7 cellular contexts compared by ENCODE assay signal in the genomic region with DNA sequence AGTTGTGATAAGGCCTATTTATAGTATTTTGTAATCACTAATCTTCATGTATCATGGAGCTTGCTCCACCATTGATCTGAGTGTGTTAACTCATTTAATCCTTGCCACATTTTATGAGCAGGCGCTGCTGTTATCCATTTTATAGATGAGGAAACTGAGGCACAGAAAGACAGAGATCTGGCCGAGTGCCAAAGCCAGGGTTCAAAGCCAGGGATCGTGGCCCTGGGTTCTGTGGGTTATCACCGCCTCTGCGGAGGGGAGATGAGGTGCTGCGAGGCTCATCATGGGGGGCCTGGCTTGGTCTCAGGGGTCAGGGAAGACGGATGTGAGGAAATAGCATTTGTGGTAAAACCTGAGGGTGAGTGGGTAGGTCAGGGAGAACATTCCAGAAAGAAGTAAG.
A peak's percentile ranks its signal among the peaks of the same experiment; 100 is the strongest.
DNase-seq lines count a peak whose midpoint lies in the region; ATAC-seq, FAIRE-seq and TF ChIP-seq lines count a peak whose summit lies in the region.
"Not testable (repeated sequence)": the region's sequence is repeated elsewhere in the genome, so short reads cannot be mapped to it uniquely, and the experiment has no call there.

No MANE protein-coding gene starts in this region.

- H3K27me3 ChIP-seq in CD4-positive, CD25-positive, alpha-beta regulatory T cell (ENCODE audit: control insufficient read depth, insufficient read depth, low read length); H9 (ENCODE audit: insufficient read depth, low read length); K562 (ENCODE audit: control insufficient read depth in 2 of 2, insufficient read depth in 2 of 2, low read length in 2 of 2); HepG2 (ENCODE audit: control insufficient read depth in 1 of 2, insufficient read depth in 2 of 2, low read length in 2 of 2): not testable (repeated sequence)

- H2BK15ac ChIP-seq in H9 (ENCODE audit: low read depth, low read length): not testable (repeated sequence)

- H3K9me3 Mint-ChIP-seq in CD4-positive, CD25-positive, alpha-beta regulatory T cell; H9; WTC11; activated CD4-positive, alpha-beta T cell treated with anti-CD3 and anti-CD28 coated beads, Interleukin-2, amount 10 ng/mL, durations not matched to agents 7 days and 5 days; nephron progenitor cell: not testable (repeated sequence)

- H2BK20ac ChIP-seq in H9 (ENCODE audit: low read depth, low read length, poor library complexity, severe bottlenecking): not testable (repeated sequence)

- TF ChIP-seq RAD21 in K562 (CRISPR knock-in tag; conservative IDR thresholded peaks at IDR 0.05 in 1 of 2, IDR thresholded peaks at IDR 0.05 in 1 of 2); HepG2 (CRISPR knock-in tag; IDR thresholded peaks at IDR 0.05): not testable (repeated sequence)

- WGBS in H9 (ENCODE audit: extremely low coverage, insufficient read length, low lambda C conversion rate): no CpG with 5 or more reads among the region's 7 CpGs
- WGBS in K562 (ENCODE audit: insufficient coverage, low coverage, missing lambda C conversion rate): 84% methylated on average over 5 of the region's 7 CpGs
- WGBS in HepG2 (ENCODE audit: low lambda C conversion rate): 85% methylated on average over 7 of the region's 7 CpGs

- H3K9me1 ChIP-seq in K562 (ENCODE audit: control insufficient read depth, insufficient read depth, low read length): not testable (repeated sequence)

- H3T11ph ChIP-seq in H9 (ENCODE audit: low read length): not testable (repeated sequence)

- H3K4me3 ChIP-seq in CD4-positive, CD25-positive, alpha-beta regulatory T cell (ENCODE audit: low read depth, low read length); K562; HepG2 (replicated peaks in 1 of 3; ENCODE audit: insufficient read depth in 1 of 3, low read depth in 2 of 3, low read length in 3 of 3): not testable (repeated sequence)

- in situ Hi-C loops in K562 (cut with MboI); HepG2 (cut with HindIII; ENCODE audit: extremely low pct_ligation_motif_present, low pct_unique_long_range_greater_than_20kb): not testable (repeated sequence)

- not testable (repeated sequence) for H3K18ac ChIP-seq in H9 (ENCODE audit: insufficient read length, low read depth, low read length)

- H2BK12ac ChIP-seq in H9 (ENCODE audit: insufficient read length, low read depth, low read length): not testable (repeated sequence)

- not testable (repeated sequence) for H3K36me3 Mint-ChIP-seq in CD4-positive, CD25-positive, alpha-beta regulatory T cell; WTC11; nephron progenitor cell (ENCODE audit: low read depth)
- H3K36me3 Mint-ChIP-seq in H9 (ENCODE audit: insufficient read depth in 1 of 3, low read depth in 3 of 3): peaks cover 0 to 19% (median 11%) of the 10 kb centered on the region in 3 experiments; a peak in 4 of 7 replicates
- peaks cover 12% of the 10 kb centered on the region for H3K36me3 Mint-ChIP-seq in activated CD4-positive, alpha-beta T cell treated with anti-CD3 and anti-CD28 coated beads, Interleukin-2, amount 10 ng/mL, durations not matched to agents 7 days and 5 days (ENCODE audit: low read depth)

- H3K79me1 ChIP-seq in H9 (ENCODE audit: insufficient read depth, low read depth, low read length, poor library complexity, severe bottlenecking): not testable (repeated sequence)

- not testable (repeated sequence) for H3K56ac ChIP-seq in H9 (ENCODE audit: insufficient read length, low read depth, low read length)

- H2AK5ac ChIP-seq in H9 (ENCODE audit: insufficient read length, low read length): not testable (repeated sequence)

- not testable (repeated sequence) for DNase-seq in CD4-positive, CD25-positive, alpha-beta regulatory T cell; H9; WTC11 (ENCODE audit: low spot score); activated CD4-positive, alpha-beta T cell treated with anti-CD3 and anti-CD28 coated beads, Interleukin-2, amount 10 ng/mL, durations not matched to agents 7 days and 5 days; K562 (ENCODE audit: extremely low read depth in 1 of 4, low spot score in 3 of 4); HepG2 (ENCODE audit: low spot score); nephron progenitor cell

- H4K5ac ChIP-seq in H9 (ENCODE audit: insufficient read length, low read depth, low read length): not testable (repeated sequence)

- not testable (repeated sequence) for BruUV-seq in K562 (replicated peaks; lab: Mats Ljungman, UMichigan); HepG2 (replicated peaks; lab: Mats Ljungman, UMichigan)

- not testable (repeated sequence) for H3K4me1 ChIP-seq in CD4-positive, CD25-positive, alpha-beta regulatory T cell (ENCODE audit: control insufficient read depth, insufficient read depth, low read length, poor library complexity, severe bottlenecking); H9 (ENCODE audit: insufficient read depth, low read length); K562 (replicated peaks in 1 of 2; ENCODE audit: control insufficient read depth in 2 of 2, insufficient read depth in 2 of 2, low read length in 2 of 2)
- H3K4me1 ChIP-seq in HepG2 (ENCODE audit: insufficient read depth, low read length): peaks cover 27% of the 10 kb centered on the region

- not testable (repeated sequence) for H3K27ac ChIP-seq in CD4-positive, CD25-positive, alpha-beta regulatory T cell (ENCODE audit: insufficient read depth, low read length, poor library complexity, severe bottlenecking); H9 (ENCODE audit: insufficient read length, low read depth, low read length); K562 (ENCODE audit: extremely low read depth, low read depth, low read length); HepG2 (ENCODE audit: extremely low read length, insufficient read depth, low read length)

- not testable (repeated sequence) for H3K4me1 Mint-ChIP-seq in CD4-positive, CD25-positive, alpha-beta regulatory T cell; H9; WTC11
- peaks cover 19% of the 10 kb centered on the region for H3K4me1 Mint-ChIP-seq in activated CD4-positive, alpha-beta T cell treated with anti-CD3 and anti-CD28 coated beads, Interleukin-2, amount 10 ng/mL, durations not matched to agents 7 days and 5 days
- H3K4me1 Mint-ChIP-seq in nephron progenitor cell: peaks cover 11% of the 10 kb centered on the region

- not testable (repeated sequence) for H2AFZ ChIP-seq in H9 (ENCODE audit: low read length); K562 (ENCODE audit: low read depth, low read length); HepG2 (ENCODE audit: low read length)

- H3K23me2 ChIP-seq in H9 (ENCODE audit: insufficient read length, low read depth, low read length, poor library complexity, severe bottlenecking): not testable (repeated sequence)

- not testable (repeated sequence) for ATAC-seq in CD4-positive, CD25-positive, alpha-beta regulatory T cell (ENCODE audit: low read depth in 2 of 2); WTC11; K562; HepG2

- not testable (repeated sequence) for H2BK120ac ChIP-seq in H9 (ENCODE audit: low read depth, low read length, poor library complexity, severe bottlenecking)

- H3K9me3 ChIP-seq in CD4-positive, CD25-positive, alpha-beta regulatory T cell (ENCODE audit: control insufficient read depth in 2 of 2, low read length in 2 of 2); H9 (ENCODE audit: control insufficient read depth, low read depth, low read length); K562 (replicated peaks; ENCODE audit: control insufficient read depth, insufficient read depth, low read depth, low read length); HepG2 (ENCODE audit: low read length): not testable (repeated sequence)

- not testable (repeated sequence) for H3K27me3 Mint-ChIP-seq in CD4-positive, CD25-positive, alpha-beta regulatory T cell; H9 (ENCODE audit: low read depth); WTC11 (ENCODE audit: low read depth); activated CD4-positive, alpha-beta T cell treated with anti-CD3 and anti-CD28 coated beads, Interleukin-2, amount 10 ng/mL, durations not matched to agents 7 days and 5 days; nephron progenitor cell (ENCODE audit: low read depth, poor library complexity)

- H3K79me2 ChIP-seq in H9 (ENCODE audit: insufficient read depth, low read length); K562 (ENCODE audit: control insufficient read depth, insufficient read depth, low read length); HepG2 (ENCODE audit: insufficient read depth, low read length): not testable (repeated sequence)

- not testable (repeated sequence) for H3K23ac ChIP-seq in H9 (ENCODE audit: insufficient read length, low read depth, low read length)

- POLR2A ChIA-PET in WTC11 (lab: Charles Lee); activated CD4-positive, alpha-beta T cell treated with anti-CD3 and anti-CD28 coated beads, Interleukin-2, amount 10 ng/mL, durations not matched to agents 7 days and 5 days (lab: Charles Lee); K562 (lab: Yijun Ruan, JAX); HepG2 (lab: Yijun Ruan, JAX): not testable (repeated sequence)

- H3K4ac ChIP-seq in H9 (ENCODE audit: low read depth, low read length): not testable (repeated sequence)

- not testable (repeated sequence) for H3K9ac ChIP-seq in H9 (ENCODE audit: extremely low read depth, insufficient read length, low read length); K562 (ENCODE audit: insufficient read depth in 1 of 2, low read depth in 2 of 2, low read length in 2 of 2); HepG2 (ENCODE audit: insufficient read depth, low read depth, low read length)

- not testable (repeated sequence) for TF ChIP-seq EP300 in K562 (IDR thresholded peaks at IDR 0.05; ENCODE audit: low read length); HepG2 (IDR thresholded peaks at IDR 0.05; ENCODE audit: low read depth in 2 of 2, low read length in 2 of 2); HepG2 (CRISPR knock-in tag; IDR thresholded peaks at IDR 0.05; ENCODE audit: borderline replicate concordance)

- intact Hi-C loops in K562 (cut with micrococcal nuclease); HepG2 (cut with micrococcal nuclease; ENCODE audit: unreplicated experiment): not testable (repeated sequence)

- not testable (repeated sequence) for H4K20me1 ChIP-seq in H9 (ENCODE audit: control insufficient read depth, insufficient read depth, insufficient read length); K562 (replicated peaks; ENCODE audit: control insufficient read depth, insufficient read depth, low read length); HepG2 (ENCODE audit: insufficient read depth, low read length)

- not testable (repeated sequence) for H4K8ac ChIP-seq in H9 (replicated peaks; ENCODE audit: insufficient read length, low read depth, low read length)

- H3K4me3 Mint-ChIP-seq in CD4-positive, CD25-positive, alpha-beta regulatory T cell; H9; WTC11; activated CD4-positive, alpha-beta T cell treated with anti-CD3 and anti-CD28 coated beads, Interleukin-2, amount 10 ng/mL, durations not matched to agents 7 days and 5 days: not testable (repeated sequence)
- H3K4me3 Mint-ChIP-seq in nephron progenitor cell: peak overlapping the region; percentile 7

- CTCF ChIA-PET in WTC11 (lab: Charles Lee); activated CD4-positive, alpha-beta T cell treated with anti-CD3 and anti-CD28 coated beads, Interleukin-2, amount 10 ng/mL, durations not matched to agents 7 days and 5 days (lab: Charles Lee); K562 (lab: Yijun Ruan, JAX; ENCODE audit: low intra/inter-chr PET ratio); HepG2 (lab: Yijun Ruan, JAX; ENCODE audit: low intra/inter-chr PET ratio, low total read pairs): not testable (repeated sequence)

- not testable (repeated sequence) for FAIRE-seq in K562 (lab: Jason Lieb, UNC); HepG2 (lab: Jason Lieb, UNC)

- H3K36me3 ChIP-seq in CD4-positive, CD25-positive, alpha-beta regulatory T cell (ENCODE audit: control insufficient read depth, insufficient read depth, low read length); K562 (ENCODE audit: control insufficient read depth, insufficient read depth, low read length); HepG2 (replicated peaks in 1 of 2; ENCODE audit: control insufficient read depth in 1 of 2, insufficient read depth in 2 of 2, low read length in 2 of 2): not testable (repeated sequence)

- TF ChIP-seq POLR2A in K562 (conservative IDR thresholded peaks at IDR 0.05); HepG2 (IDR thresholded peaks at IDR 0.05; ENCODE audit: insufficient read depth in 1 of 2, low read depth in 2 of 2, low read length in 2 of 2): not testable (repeated sequence)

- H3K14ac ChIP-seq in H9 (ENCODE audit: insufficient read depth, low read length): not testable (repeated sequence)

- TF ChIP-seq CTCF in H9 (conservative IDR thresholded peaks at IDR 0.05); WTC11 (IDR thresholded peaks at IDR 0.05); K562 (IDR thresholded peaks at IDR 0.05 in 2 of 3, conservative IDR thresholded peaks at IDR 0.05 in 1 of 3; ENCODE audit: insufficient read depth in 2 of 3, low read depth in 1 of 3, low read length in 3 of 3); HepG2 (CRISPR knock-in tag; IDR thresholded peaks at IDR 0.05); nephron progenitor cell (IDR thresholded peaks at IDR 0.05): not testable (repeated sequence)

- H3K4me2 ChIP-seq in H9 (ENCODE audit: insufficient read depth, insufficient read length, low read length); K562 (ENCODE audit: insufficient read depth, low read length); HepG2 (ENCODE audit: low read depth, low read length): not testable (repeated sequence)

- H4K91ac ChIP-seq in H9 (ENCODE audit: insufficient read length, low read depth, low read length): not testable (repeated sequence)

- peak overlapping the region in 2 of 3 donors; percentile 74 to 76 for H3K27ac Mint-ChIP-seq in CD4-positive, CD25-positive, alpha-beta regulatory T cell
- H3K27ac Mint-ChIP-seq in H9 (peak overlapping the region in 2 of 3 experiments; percentile 15 to 55; a peak in 2 of 7 replicates), WTC11 (peak overlapping the region; percentile 20; the same call in 1 of the 2 replicates), nephron progenitor cell (peak overlapping the region; percentile 50)
- H3K27ac Mint-ChIP-seq in activated CD4-positive, alpha-beta T cell treated with anti-CD3 and anti-CD28 coated beads, Interleukin-2, amount 10 ng/mL, durations not matched to agents 7 days and 5 days: peak overlapping the region; percentile 82

- not testable (repeated sequence) for H2BK5ac ChIP-seq in H9 (ENCODE audit: insufficient read length, low read length)

Comparison
In these comparisons a context has a peak if more than half of its experiments do, and no peak if none do; other contexts are left out.
1. H3K27ac Mint-ChIP-seq: peak in every context shown above with its lines; median percentile 82 in activated CD4-positive, alpha-beta T cell treated with anti-CD3 and anti-CD28 coated beads, Interleukin-2, amount 10 ng/mL, durations not matched to agents 7 days and 5 days; 75 in CD4-positive, CD25-positive, alpha-beta regulatory T cell; 50 in nephron progenitor cell; 35 in H9; 20 in WTC11.